14 cellular contexts compared by ENCODE assay signal in genomic region chr5:1908931-1909330, GRCh38. TPM values are rescaled to one million over a fixed set of nuclear protein-coding genes. Genes with fewer than 3 reads are reported as not detected.
DNase-seq lines count a peak whose midpoint lies in the region; ATAC-seq and TF ChIP-seq lines count a peak whose summit lies in the region.
"Had no signal": no experiment of that assay in that cellular context is flagged by ENCODE, and none has a peak within 500 bp of the region (broad histone marks: within the 10 kb centered on the region; RNA-seq: fewer than 3 reads in every experiment).

No MANE protein-coding gene starts in this region.

- ATAC-seq in RWPE2 (ENCODE audit: low read depth) (no peak), GM18858 (IDR thresholded peaks at IDR 0.05; ENCODE audit: unreplicated experiment) (no peak)
- peak; percentile 19 for ATAC-seq in stimulated activated memory B cell treated with anti-CD40 and anti-IgM and Interleukin-4, amounts not matched to agents 10 μg/mL and 1 μg/mL and 100 μg/mL, for 72 hours

- DNase-seq in RWPE2 (ENCODE audit: low spot score) (peak; percentile 47), endodermal cell (peak; percentile 25), posterior vena cava (ENCODE audit: low spot score) (peak; percentile 69), NCI-H526 treated with DMSO at 0.1 percent for 48 hours (lab: John Stamatoyannopoulos, UW) (no peak)
- no peak for DNase-seq in activated naive CD4-positive, alpha-beta T cell (lab: John Stamatoyannopoulos, UW)
- DNase-seq: ACHN had no signal

- H3K36me3 ChIP-seq in RWPE2 (ENCODE audit: low read depth), result no peaks in the 10 kb centered on the region
- no peaks in the 10 kb centered on the region for H3K36me3 ChIP-seq in endodermal cell (ENCODE audit: control insufficient read depth, insufficient read depth, low read length)

- H3K27me3 Mint-ChIP-seq in endodermal cell (ENCODE audit: insufficient read depth), result peaks cover under 1% of the 10 kb centered on the region
- H3K27me3 Mint-ChIP-seq in stimulated activated memory B cell treated with anti-CD40 and anti-IgM and Interleukin-4, amounts not matched to agents 10 μg/mL and 1 μg/mL and 100 μg/mL, for 72 hours, result peaks cover 31% of the 10 kb centered on the region

- H3K4me3 ChIP-seq in RWPE2 (ENCODE audit: severe bottlenecking) (no peak overlapping the region), endodermal cell (ENCODE audit: low read length) (no peak overlapping the region)

- H3K4me3 Mint-ChIP-seq in endodermal cell, result no peak overlapping the region
- H3K4me3 Mint-ChIP-seq in stimulated activated memory B cell treated with anti-CD40 and anti-IgM and Interleukin-4, amounts not matched to agents 10 μg/mL and 1 μg/mL and 100 μg/mL, for 72 hours, result no peak overlapping the region
- H3K4me3 Mint-ChIP-seq: CD4-positive, alpha-beta T cell; H9 had no signal

- H3K27ac Mint-ChIP-seq in endodermal cell, result no peak overlapping the region
- H3K27ac Mint-ChIP-seq in stimulated activated memory B cell treated with anti-CD40 and anti-IgM and Interleukin-4, amounts not matched to agents 10 μg/mL and 1 μg/mL and 100 μg/mL, for 72 hours, result no peak overlapping the region
- H3K27ac Mint-ChIP-seq: CD4-positive, alpha-beta T cell had no signal

- H3K36me3 Mint-ChIP-seq in endodermal cell (ENCODE audit: low read depth), result no peaks in the 10 kb centered on the region
- peaks cover 5% of the 10 kb centered on the region for H3K36me3 Mint-ChIP-seq in stimulated activated memory B cell treated with anti-CD40 and anti-IgM and Interleukin-4, amounts not matched to agents 10 μg/mL and 1 μg/mL and 100 μg/mL, for 72 hours

- intact Hi-C loops in posterior vena cava (cut with DNase I), result no loop called here

- TF ChIP-seq CTCF in RWPE2 (IDR thresholded peaks at IDR 0.05; ENCODE audit: poor library complexity, severe bottlenecking), result no peak
- no peak for TF ChIP-seq CTCF in endodermal cell (conservative IDR thresholded peaks at IDR 0.05)

- H3K9me3 Mint-ChIP-seq in endodermal cell, result no peaks in the 10 kb centered on the region
- peaks cover 5% of the 10 kb centered on the region for H3K9me3 Mint-ChIP-seq in stimulated activated memory B cell treated with anti-CD40 and anti-IgM and Interleukin-4, amounts not matched to agents 10 μg/mL and 1 μg/mL and 100 μg/mL, for 72 hours
- H3K9me3 Mint-ChIP-seq: CD4-positive, alpha-beta T cell had no signal

- H3K9ac ChIP-seq in endodermal cell (ENCODE audit: extremely low read depth, low read length, poor library complexity, severe bottlenecking), result no peak overlapping the region

- H3K27ac ChIP-seq in RWPE2 (ENCODE audit: poor library complexity, severe bottlenecking) (no peak overlapping the region), endodermal cell (ENCODE audit: low read depth, low read length) (no peak overlapping the region)
- H3K27ac ChIP-seq: C4-2B had no signal

- H3K27me3 ChIP-seq in RWPE2 (ENCODE audit: insufficient read depth, poor library complexity, severe bottlenecking) (no peaks in the 10 kb centered on the region), endodermal cell (ENCODE audit: control insufficient read depth, insufficient read depth, low read length, poor library complexity, severe bottlenecking) (no peaks in the 10 kb centered on the region)

- H3K4me1 Mint-ChIP-seq in endodermal cell, result no peaks in the 10 kb centered on the region
- no peaks in the 10 kb centered on the region for H3K4me1 Mint-ChIP-seq in stimulated activated memory B cell treated with anti-CD40 and anti-IgM and Interleukin-4, amounts not matched to agents 10 μg/mL and 1 μg/mL and 100 μg/mL, for 72 hours
- H3K4me1 Mint-ChIP-seq: H9 had no signal

- 91 to 94% methylated on average over 2 to 8 of the region's 8 CpGs for WGBS in endodermal cell (ENCODE audit: insufficient coverage in 1 of 2, insufficient read length in 1 of 2), 2 experiments

- H3K4me1 ChIP-seq in RWPE2 (ENCODE audit: insufficient read depth, poor library complexity, severe bottlenecking) (no peaks in the 10 kb centered on the region), endodermal cell (ENCODE audit: control insufficient read depth, insufficient read depth, low read length) (no peaks in the 10 kb centered on the region)
- H3K4me1 ChIP-seq: Caco-2 had no signal

- H3K9me3 ChIP-seq in RWPE2 (ENCODE audit: severe bottlenecking) (peaks cover 5% of the 10 kb centered on the region), endodermal cell (ENCODE audit: control insufficient read depth, low read length) (peaks cover 5% of the 10 kb centered on the region)
- H3K9me3 ChIP-seq: Caco-2 had no signal

RNA-seq across cellular contexts. Expression of gene IRX4, which starts 26.2 kb away (rescaled TPM):
- under 1 TPM in 1 of 2 donors, not detected in 1; 0.22 TPM for total RNA-seq in endodermal cell
- polyA plus RNA-seq in endodermal cell (2013, experiment 1 of 2), result 0.50 TPM
- 0.91 TPM for polyA plus RNA-seq in endodermal cell (2013, experiment 2 of 2)
- total RNA-seq in posterior vena cava, result not detected
- total RNA-seq: Caco-2; CD4-positive, alpha-beta T cell; HT-29 had no signal
- polyA plus RNA-seq: BJ had no signal

Comparison
In these comparisons a context has a peak if more than half of its experiments do, and no peak if none do; other contexts are left out.
1. DNase-seq: peak in RWPE2 (single experiment), endodermal cell (single experiment) and posterior vena cava (single experiment); none in NCI-H526 treated with DMSO at 0.1 percent for 48 hours (single experiment) and activated naive CD4-positive, alpha-beta T cell (0 of 4).